18 cellular contexts compared by ENCODE assay signal in the genomic region with DNA sequence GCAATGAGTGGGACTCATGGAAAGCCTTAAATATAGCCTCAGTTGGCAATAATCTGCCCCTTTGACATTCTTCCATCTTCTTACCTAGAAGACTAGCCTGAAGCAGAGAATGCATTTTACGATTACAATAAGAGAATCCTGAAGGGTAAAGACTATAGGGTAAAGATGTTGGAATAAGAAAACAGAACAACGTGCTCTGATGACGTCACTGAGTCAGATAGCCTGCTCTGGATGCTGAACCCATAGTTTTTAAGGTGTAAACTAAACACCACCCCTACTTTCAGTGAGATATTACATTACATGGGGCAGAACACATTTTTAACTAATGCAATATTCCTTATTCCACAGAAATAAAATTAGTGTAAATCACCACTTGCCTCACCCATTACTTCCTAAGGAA.
A peak's percentile ranks its signal among the peaks of the same experiment; 100 is the strongest.
DNase-seq lines count a peak whose midpoint lies in the region; ATAC-seq, FAIRE-seq and TF ChIP-seq lines count a peak whose summit lies in the region.
"Had no signal": no experiment of that assay in that cellular context is flagged by ENCODE, and none has a peak within 500 bp of the region (broad histone marks: within the 10 kb centered on the region; RNA-seq: fewer than 3 reads in every experiment).

No MANE protein-coding gene starts in this region.

- FAIRE-seq in HepG2 (lab: Jason Lieb, UNC), result no peak
- FAIRE-seq: A549, GM12891 had no signal

- TF ChIP-seq EP300 in HepG2 (IDR thresholded peaks at IDR 0.05; ENCODE audit: low read depth in 2 of 2, low read length in 2 of 2) (no peak), HepG2 (CRISPR knock-in tag; IDR thresholded peaks at IDR 0.05; ENCODE audit: borderline replicate concordance) (no peak)

- H3K9me3 ChIP-seq in HepG2 (ENCODE audit: low read length) (no peaks in the 10 kb centered on the region), right lobe of liver (no peaks in the 10 kb centered on the region), HEK293 (ENCODE audit: control insufficient read depth, insufficient read depth, low read depth, low read length) (no peaks in the 10 kb centered on the region)
- H3K9me3 ChIP-seq: A549 had no signal

- H3K9ac ChIP-seq in HepG2 (ENCODE audit: insufficient read depth, low read depth, low read length), result no peak overlapping the region

- POLR2A ChIA-PET in HepG2 (lab: Yijun Ruan, JAX), result no interaction called here
- POLR2A ChIA-PET in HEK293 (lab: Yijun Ruan, JAX), result no interaction called here

- no peak for TF ChIP-seq RAD21 in HepG2 (CRISPR knock-in tag; IDR thresholded peaks at IDR 0.05)

- BruUV-seq in HepG2 (replicated peaks; lab: Mats Ljungman, UMichigan), result no TSS peak

- H3K27me3 Mint-ChIP-seq in activated naive CD4-positive, alpha-beta T cell treated with anti-CD3 and anti-CD28 coated beads for 36 hours (ENCODE audit: low read depth), result no peaks in the 10 kb centered on the region
- H3K27me3 Mint-ChIP-seq: B cell; CD4-positive, alpha-beta memory T cell; CD4-positive, CD25-positive, alpha-beta regulatory T cell; CD8-positive, alpha-beta memory T cell had no signal

- H3K36me3 ChIP-seq in HepG2 (replicated peaks in 1 of 2; ENCODE audit: control insufficient read depth in 1 of 2, insufficient read depth in 2 of 2, low read length in 2 of 2) (no peaks in the 10 kb centered on the region), right lobe of liver (no peaks in the 10 kb centered on the region), HEK293 (ENCODE audit: control insufficient read depth in 2 of 2, insufficient read depth in 1 of 2, low read length in 2 of 2) (no peaks in the 10 kb centered on the region)

- no peak for TF ChIP-seq CTCF in HepG2 (CRISPR knock-in tag; IDR thresholded peaks at IDR 0.05)
- no peak for TF ChIP-seq CTCF in right lobe of liver (IDR thresholded peaks at IDR 0.05)
- TF ChIP-seq CTCF in HEK293 (tag by site-specific recombination; IDR thresholded peaks at IDR 0.05), result no peak

- no peak overlapping the region for H3K27ac ChIP-seq in HepG2 (ENCODE audit: extremely low read length, insufficient read depth, low read length)
- no peak overlapping the region for H3K27ac ChIP-seq in right lobe of liver
- H3K27ac ChIP-seq in HEK293 (ENCODE audit: extremely low read depth, low read depth, low read length), result no peak overlapping the region
- H3K27ac ChIP-seq: 22Rv1, A549 had no signal

- no peaks in the 10 kb centered on the region for H3K79me2 ChIP-seq in HepG2 (ENCODE audit: insufficient read depth, low read length)

- H3K4me1 ChIP-seq in HepG2 (ENCODE audit: insufficient read depth, low read length), result no peaks in the 10 kb centered on the region
- H3K4me1 ChIP-seq in right lobe of liver, result peaks cover 0 to 11% (median 0%) of the 10 kb centered on the region in 4 donors
- H3K4me1 ChIP-seq in HEK293 (ENCODE audit: control insufficient read depth, insufficient read depth, low read length), result no peaks in the 10 kb centered on the region
- H3K4me1 ChIP-seq: A549 had no signal

- no peak overlapping the region for H2AFZ ChIP-seq in HepG2 (ENCODE audit: low read length)

- in situ Hi-C loops in HepG2 (cut with HindIII; ENCODE audit: extremely low pct_ligation_motif_present, low pct_unique_long_range_greater_than_20kb), result no loop called here

- H3K4me1 Mint-ChIP-seq in activated naive CD4-positive, alpha-beta T cell treated with anti-CD3 and anti-CD28 coated beads for 36 hours (ENCODE audit: low read depth), result no peaks in the 10 kb centered on the region
- H3K4me1 Mint-ChIP-seq: B cell; CD4-positive, alpha-beta memory T cell; CD4-positive, CD25-positive, alpha-beta regulatory T cell; CD8-positive, alpha-beta memory T cell had no signal

- TF ChIP-seq POLR2A in HepG2 (IDR thresholded peaks at IDR 0.05; ENCODE audit: insufficient read depth in 1 of 2, low read depth in 2 of 2, low read length in 2 of 2) (no peak), right lobe of liver (IDR thresholded peaks at IDR 0.05) (no peak)

- no peaks in the 10 kb centered on the region for H3K36me3 Mint-ChIP-seq in activated naive CD4-positive, alpha-beta T cell treated with anti-CD3 and anti-CD28 coated beads for 36 hours (ENCODE audit: low read depth)
- H3K36me3 Mint-ChIP-seq: CD14-positive monocyte; CD4-positive, alpha-beta memory T cell; CD4-positive, CD25-positive, alpha-beta regulatory T cell; CD8-positive, alpha-beta memory T cell had no signal

- H3K27ac Mint-ChIP-seq in activated naive CD4-positive, alpha-beta T cell treated with anti-CD3 and anti-CD28 coated beads for 36 hours, result no peak overlapping the region
- H3K27ac Mint-ChIP-seq: B cell; CD14-positive monocyte; CD4-positive, alpha-beta memory T cell; CD4-positive, CD25-positive, alpha-beta regulatory T cell; CD8-positive, alpha-beta memory T cell had no signal

- no peak for ATAC-seq in HepG2
- ATAC-seq in right lobe of liver, result no peak
- ATAC-seq: A549 had no signal

- DNase-seq in HepG2 (ENCODE audit: low spot score) (no peak), right lobe of liver (no peak), SHP77 treated with DMSO at 0.1 percent for 48 hours (lab: John Stamatoyannopoulos, UW) (no peak)
- DNase-seq in activated naive CD4-positive, alpha-beta T cell treated with anti-CD3 and anti-CD28 coated beads for 36 hours, result no peak
- DNase-seq: AML-193; C1 segment of cervical spinal cord; CD4-positive, alpha-beta memory T cell; CD4-positive, CD25-positive, alpha-beta regulatory T cell; CD8-positive, alpha-beta memory T cell; COR-L47; DMS79 treated with DMSO at 0.1 percent for 48 hours; GF-D8 had no signal

- no peaks in the 10 kb centered on the region for H4K20me1 ChIP-seq in HepG2 (ENCODE audit: insufficient read depth, low read length)

- CTCF ChIA-PET in HepG2 (lab: Yijun Ruan, JAX; ENCODE audit: low intra/inter-chr PET ratio, low total read pairs) (no interaction called here), HEK293 (lab: Yijun Ruan, JAX) (no interaction called here)
- CTCF ChIA-PET in activated naive CD4-positive, alpha-beta T cell treated with anti-CD3 and anti-CD28 coated beads for 36 hours (lab: Charles Lee), result no interaction called here

- H3K4me3 ChIP-seq in HepG2 (replicated peaks in 1 of 3; ENCODE audit: insufficient read depth in 1 of 3, low read depth in 2 of 3, low read length in 3 of 3) (no peak overlapping the region), right lobe of liver (no peak overlapping the region), HEK293 (ENCODE audit: low read depth, low read length) (no peak overlapping the region)
- H3K4me3 ChIP-seq: A549 had no signal

- intact Hi-C loops in HepG2 (cut with micrococcal nuclease; ENCODE audit: unreplicated experiment), result no loop called here
- intact Hi-C loops in right lobe of liver (cut with DNase I), result no loop called here
- intact Hi-C loops in activated naive CD4-positive, alpha-beta T cell treated with anti-CD3 and anti-CD28 coated beads for 36 hours (cut with micrococcal nuclease), result no loop called here

- no peak overlapping the region for H3K4me3 Mint-ChIP-seq in activated naive CD4-positive, alpha-beta T cell treated with anti-CD3 and anti-CD28 coated beads for 36 hours
- H3K4me3 Mint-ChIP-seq: B cell; CD14-positive monocyte; CD4-positive, alpha-beta memory T cell; CD4-positive, CD25-positive, alpha-beta regulatory T cell; CD8-positive, alpha-beta memory T cell had no signal

- H3K27me3 ChIP-seq in HepG2 (ENCODE audit: control insufficient read depth in 1 of 2, insufficient read depth in 2 of 2, low read length in 2 of 2) (no peaks in the 10 kb centered on the region), right lobe of liver (no peaks in the 10 kb centered on the region)

- WGBS in HepG2 (ENCODE audit: low lambda C conversion rate), result 23% methylated on average over 3 of the region's 3 CpGs
- WGBS in right lobe of liver (ENCODE audit: insufficient coverage, low coverage, low lambda C conversion rate, missing lambda C conversion rate), result 93% methylated on average over 3 of the region's 3 CpGs

- peaks cover 3% of the 10 kb centered on the region for H3K9me3 Mint-ChIP-seq in activated naive CD4-positive, alpha-beta T cell treated with anti-CD3 and anti-CD28 coated beads for 36 hours
- H3K9me3 Mint-ChIP-seq: CD14-positive monocyte; CD4-positive, CD25-positive, alpha-beta regulatory T cell; CD8-positive, alpha-beta memory T cell had no signal

- no peak overlapping the region for H3K4me2 ChIP-seq in HepG2 (ENCODE audit: low read depth, low read length)
- H3K4me2 ChIP-seq: A549 had no signal

TF ChIP-seq in HepG2, 621 proteins besides CTCF, POLR2A, EP300 and RAD21:
- no peak for TF ChIP-seq ZNF839 (CRISPR knock-in tag; IDR thresholded peaks at IDR 0.05; ENCODE audit: borderline replicate concordance)
- TF ChIP-seq FOSL2 (CRISPR knock-in tag; IDR thresholded peaks at IDR 0.05), result no peak
- peak; percentile 87 for TF ChIP-seq ATF7 (IDR thresholded peaks at IDR 0.05)
- no peak for TF ChIP-seq ATF7 (CRISPR knock-in tag; IDR thresholded peaks at IDR 0.05)
- TF ChIP-seq ZBTB7A (CRISPR knock-in tag; IDR thresholded peaks at IDR 0.05), result no peak
- no peak for TF ChIP-seq JUNB (CRISPR knock-in tag; IDR thresholded peaks at IDR 0.05; ENCODE audit: borderline replicate concordance)
- no peak for TF ChIP-seq JDP2 (CRISPR knock-in tag; IDR thresholded peaks at IDR 0.05; ENCODE audit: borderline replicate concordance)
- TF ChIP-seq CREB1 (IDR thresholded peaks at IDR 0.05), result peak; percentile 94
- no peak for TF ChIP-seq CREB1 (CRISPR knock-in tag; IDR thresholded peaks at IDR 0.05)

TF ChIP-seq in HEK293, 187 proteins besides CTCF, POLR2A, EP300 and RAD21 (continues in another document):
- no peak for TF ChIP-seq PRDM10 (tag by site-specific recombination; IDR thresholded peaks at IDR 0.05)

Comparison
In these comparisons a context has a peak if more than half of its experiments do, and no peak if none do; other contexts are left out.
1. Of the 63 proteins assayed by ChIP-seq in both HepG2 and HEK293: peak only in HepG2: none; only in HEK293: ATF2; in both: none; in neither: 62.